15 cellular contexts compared by ENCODE assay signal in the genomic region with DNA sequence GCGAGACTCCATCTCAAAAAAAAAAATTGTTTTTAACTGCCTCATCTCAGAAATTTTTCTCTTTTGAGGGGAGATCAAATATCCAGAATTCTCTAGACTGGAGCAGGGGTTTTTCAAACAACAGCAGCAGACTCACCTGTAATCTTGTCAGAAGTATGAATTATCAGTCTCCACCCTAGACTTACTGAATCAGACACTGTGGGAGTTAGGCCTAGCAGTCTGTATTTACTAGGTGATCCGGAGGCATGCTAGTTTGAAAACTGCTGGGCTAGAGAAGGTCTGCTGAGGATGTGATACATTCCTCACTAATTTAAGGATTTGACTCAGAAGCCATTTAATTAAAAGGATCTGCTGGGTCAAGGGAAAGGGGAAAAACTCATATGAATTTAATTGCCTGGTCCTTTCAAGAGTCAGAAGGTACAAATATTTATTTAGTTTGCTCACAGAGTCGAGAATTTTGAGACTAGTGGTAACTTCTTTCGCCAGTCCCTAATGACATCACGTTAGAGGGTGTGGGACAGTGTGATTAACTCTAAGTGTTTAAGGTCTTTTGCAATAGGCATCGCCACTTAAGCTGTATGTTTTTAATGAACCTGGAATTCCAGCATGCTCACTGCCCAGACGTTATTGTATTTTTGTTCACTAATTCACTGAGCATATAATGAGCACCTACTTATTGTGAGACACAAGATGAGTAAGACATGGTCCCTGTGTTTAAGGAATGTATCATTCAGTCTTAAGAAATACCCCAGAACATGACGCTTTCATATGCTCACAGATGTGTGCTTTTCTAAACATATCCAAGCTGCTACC. TPM values are rescaled to one million over a fixed set of nuclear protein-coding genes. Genes with fewer than 3 reads are reported as not detected.
A peak's percentile ranks its signal among the peaks of the same experiment; 100 is the strongest.
DNase-seq lines count a peak whose midpoint lies in the region; ATAC-seq and TF ChIP-seq lines count a peak whose summit lies in the region.
"Had no signal": no experiment of that assay in that cellular context is flagged by ENCODE, and none has a peak within 500 bp of the region (broad histone marks: within the 10 kb centered on the region; RNA-seq: fewer than 3 reads in every experiment).

No MANE protein-coding gene starts in this region.

- no peak overlapping the region for H3K27ac Mint-ChIP-seq in Calu3 (ENCODE audit: unreplicated experiment)
- peak overlapping the region; percentile 61 for H3K27ac Mint-ChIP-seq in endothelial cell (ENCODE audit: unreplicated experiment)
- H3K27ac Mint-ChIP-seq: activated CD4-positive, alpha-beta T cell treated with anti-CD3 and anti-CD28 coated beads, Interleukin-2, amount 10 ng/mL, durations not matched to agents 7 days and 5 days; CD8-positive, alpha-beta memory T cell had no signal

- intact Hi-C loops in Calu3 (cut with micrococcal nuclease; ENCODE audit: unreplicated experiment) = no loop called here

- H3K36me3 ChIP-seq in neutrophil = peaks cover 96% of the 10 kb centered on the region

- H3K4me3 Mint-ChIP-seq in Calu3 (ENCODE audit: low read depth, unreplicated experiment) (no peak overlapping the region), endothelial cell (ENCODE audit: unreplicated experiment) (peak overlapping the region; percentile 4)
- H3K4me3 Mint-ChIP-seq: activated CD4-positive, alpha-beta T cell treated with anti-CD3 and anti-CD28 coated beads, Interleukin-2, amount 10 ng/mL, durations not matched to agents 7 days and 5 days; CD8-positive, alpha-beta memory T cell had no signal

- H3K4me1 Mint-ChIP-seq in Calu3 (ENCODE audit: low read depth, unreplicated experiment) = peaks cover 23% of the 10 kb centered on the region
- H3K4me1 Mint-ChIP-seq in endothelial cell (ENCODE audit: unreplicated experiment) = no peaks in the 10 kb centered on the region

- no peak overlapping the region for H3K4me3 ChIP-seq in neutrophil (ENCODE audit: low read depth in 1 of 2, low read length in 1 of 2)
- H3K4me3 ChIP-seq: colonic mucosa, heart left ventricle had no signal

- ATAC-seq in stimulated activated naive CD8-positive, alpha-beta T cell treated with anti-CD3 and anti-CD28 coated beads, Interleukin-15, Interleukin-2, amounts not matched to agents 100 U/mL and 50 U/mL, for 24 hours = no peak
- ATAC-seq: heart left ventricle had no signal

- TF ChIP-seq CTCF in Calu3 (IDR thresholded peaks at IDR 0.05; ENCODE audit: unreplicated experiment) (no peak), endothelial cell (IDR thresholded peaks at IDR 0.05; ENCODE audit: unreplicated experiment) (no peak), neutrophil (IDR thresholded peaks at IDR 0.05) (no peak)

- CTCF ChIA-PET in Calu3 (lab: Charles Lee) = interaction anchor here (0.7 to 1.8 kb wide), 3 partner anchors 45 to 1950 kb away, joined by 3 to 6 read pairs (median 4); no protein-coding TSS in a partner anchor

- H3K27me3 Mint-ChIP-seq in Calu3 (ENCODE audit: unreplicated experiment) = no peaks in the 10 kb centered on the region
- H3K27me3 Mint-ChIP-seq in endothelial cell (ENCODE audit: unreplicated experiment) = peaks cover 1% of the 10 kb centered on the region
- H3K27me3 Mint-ChIP-seq: activated CD4-positive, alpha-beta T cell treated with anti-CD3 and anti-CD28 coated beads, Interleukin-2, amount 10 ng/mL, durations not matched to agents 7 days and 5 days; CD8-positive, alpha-beta memory T cell had no signal

- H3K36me3 Mint-ChIP-seq in Calu3 (ENCODE audit: insufficient read depth, unreplicated experiment) (peaks cover 91% of the 10 kb centered on the region), endothelial cell (ENCODE audit: low read depth, unreplicated experiment) (peaks cover 51% of the 10 kb centered on the region)

- no peaks in the 10 kb centered on the region for H3K4me1 ChIP-seq in neutrophil (ENCODE audit: control insufficient read depth in 1 of 2, insufficient read depth in 1 of 2, low read depth in 1 of 2, low read length in 1 of 2)

- no peaks in the 10 kb centered on the region for H3K27me3 ChIP-seq in neutrophil
- H3K27me3 ChIP-seq: colonic mucosa, heart left ventricle had no signal

- H3K9me3 ChIP-seq in neutrophil = no peaks in the 10 kb centered on the region
- H3K9me3 ChIP-seq: colonic mucosa, heart left ventricle had no signal

- peak overlapping the region; percentile 7 for H3K27ac ChIP-seq in neutrophil
- H3K27ac ChIP-seq: colonic mucosa, heart left ventricle had no signal

- no peak for DNase-seq in Calu3
- DNase-seq in NOMO-1 (lab: John Stamatoyannopoulos, UW; ENCODE audit: unreplicated experiment in 2 of 2) = peak; percentile 17 to 60
- no peak for DNase-seq in endothelial cell (ENCODE audit: low spot score)
- DNase-seq in stimulated activated naive CD8-positive, alpha-beta T cell treated with anti-CD3 and anti-CD28 coated beads, Interleukin-15, Interleukin-2, amounts not matched to agents 100 U/mL and 50 U/mL, for 24 hours = no peak
- DNase-seq in retina = no peak
- no peak for DNase-seq in GM19240 (ENCODE audit: insufficient read length, low spot score)
- no peak for DNase-seq in NCI-H2227 (lab: John Stamatoyannopoulos, UW; ENCODE audit: unreplicated experiment)
- DNase-seq: activated CD4-positive, alpha-beta T cell treated with anti-CD3 and anti-CD28 coated beads, Interleukin-2, amount 10 ng/mL, durations not matched to agents 7 days and 5 days; activated naive CD4-positive, alpha-beta T cell; CD8-positive, alpha-beta memory T cell; colonic mucosa; heart left ventricle; NCI-H1092 treated with DMSO at 0.1 percent for 48 hours; NCI-H748 treated with DMSO at 0.1 percent for 48 hours had no signal

- TSS peak; percentile 2 for BruUV-seq in Calu3 (replicated peaks; lab: Mats Ljungman, UMichigan)

- H3K9me3 Mint-ChIP-seq in Calu3 (ENCODE audit: low read depth, unreplicated experiment) (no peaks in the 10 kb centered on the region), endothelial cell (ENCODE audit: unreplicated experiment) (no peaks in the 10 kb centered on the region)
- H3K9me3 Mint-ChIP-seq: CD8-positive, alpha-beta memory T cell had no signal

RNA-seq across cellular contexts. Expression of a gene that starts 14.2 kb away (rescaled TPM):
- total RNA-seq in Calu3 (2022) = 140 and 141 TPM in 2 replicates
- total RNA-seq in endothelial cell (ENCODE audit: unreplicated experiment) = 103 TPM

RNA-seq across cellular contexts. Expression of a gene that starts 49.9 kb away (rescaled TPM):
- 4.0 and 6.7 TPM in 2 replicates for total RNA-seq in Calu3 (2022)
- 334 TPM for total RNA-seq in endothelial cell (ENCODE audit: unreplicated experiment)

Comparison
In these comparisons a context has a peak if more than half of its experiments do, and no peak if none do; other contexts are left out.
1. DNase-seq: peak in NOMO-1 (2 of 2); none in Calu3 (single experiment), endothelial cell (single experiment), stimulated activated naive CD8-positive, alpha-beta T cell treated with anti-CD3 and anti-CD28 coated beads, Interleukin-15, Interleukin-2, amounts not matched to agents 100 U/mL and 50 U/mL, for 24 hours (single experiment), retina (single experiment), GM19240 (single experiment) and NCI-H2227 (single experiment).
2. RNA of a gene that starts 49.9 kb away (total RNA-seq): 334 TPM in endothelial cell (single experiment); 4.0 to 6.7 TPM in Calu3; every median in the first group is over 10 times any median in the second.